Comparison of ENCODE assay signal across 8 cellular contexts in genomic region chr20:33415948-33416347, GRCh38. TPM values are rescaled to one million over a fixed set of nuclear protein-coding genes. Genes with fewer than 3 reads are reported as not detected.
A peak's percentile ranks its signal among the peaks of the same experiment; 100 is the strongest.
DNase-seq lines count a peak whose midpoint lies in the region; ATAC-seq and TF ChIP-seq lines count a peak whose summit lies in the region.

No MANE protein-coding gene starts in this region.

- peak; percentile 28 for DNase-seq in activated naive CD4-positive, alpha-beta T cell treated with anti-CD3 and anti-CD28 coated beads, Interleukin-2, amount 10 ng/mL, durations not matched to agents 7 days and 5 days
- no peak for DNase-seq in activated naive CD4-positive, alpha-beta T cell (lab: John Stamatoyannopoulos, UW)
- DNase-seq in RPMI7951 (ENCODE audit: low read depth) (peak; percentile 65), fibroblast of villous mesenchyme (ENCODE audit: low read depth) (peak; percentile 51), pons (ENCODE audit: low spot score) (peak; percentile 53)

- CTCF ChIA-PET in activated naive CD4-positive, alpha-beta T cell treated with anti-CD3 and anti-CD28 coated beads, Interleukin-2, amount 10 ng/mL, durations not matched to agents 7 days and 5 days (lab: Charles Lee) = no interaction called here

- H3K4me3 Mint-ChIP-seq in activated naive CD4-positive, alpha-beta T cell treated with anti-CD3 and anti-CD28 coated beads, Interleukin-2, amount 10 ng/mL, durations not matched to agents 7 days and 5 days = no peak overlapping the region

- no peaks in the 10 kb centered on the region for H3K4me1 Mint-ChIP-seq in activated naive CD4-positive, alpha-beta T cell treated with anti-CD3 and anti-CD28 coated beads, Interleukin-2, amount 10 ng/mL, durations not matched to agents 7 days and 5 days

- no peaks in the 10 kb centered on the region for H3K27me3 Mint-ChIP-seq in activated naive CD4-positive, alpha-beta T cell treated with anti-CD3 and anti-CD28 coated beads, Interleukin-2, amount 10 ng/mL, durations not matched to agents 7 days and 5 days

- no peaks in the 10 kb centered on the region for H3K9me3 Mint-ChIP-seq in activated naive CD4-positive, alpha-beta T cell treated with anti-CD3 and anti-CD28 coated beads, Interleukin-2, amount 10 ng/mL, durations not matched to agents 7 days and 5 days

- H3K27ac Mint-ChIP-seq in activated naive CD4-positive, alpha-beta T cell treated with anti-CD3 and anti-CD28 coated beads, Interleukin-2, amount 10 ng/mL, durations not matched to agents 7 days and 5 days = no peak overlapping the region

- ATAC-seq in HG03571 (IDR thresholded peaks at IDR 0.05; ENCODE audit: unreplicated experiment) = no peak
- no peak for ATAC-seq in HG02759 (IDR thresholded peaks at IDR 0.05; ENCODE audit: unreplicated experiment)
- no peak for ATAC-seq in HG03469 (IDR thresholded peaks at IDR 0.05; ENCODE audit: unreplicated experiment)

- H3K36me3 Mint-ChIP-seq in activated naive CD4-positive, alpha-beta T cell treated with anti-CD3 and anti-CD28 coated beads, Interleukin-2, amount 10 ng/mL, durations not matched to agents 7 days and 5 days = no peaks in the 10 kb centered on the region

- H3K4me3 ChIP-seq in fibroblast of villous mesenchyme (ENCODE audit: low read depth, low read length) = no peak overlapping the region

- peak; percentile 58 for TF ChIP-seq CTCF in fibroblast of villous mesenchyme (IDR thresholded peaks at IDR 0.05; ENCODE audit: insufficient read depth, low read depth, low read length)

RNA-seq across cellular contexts. Expression of gene CDK5RAP1, which starts 14.6 kb away (rescaled TPM):
- total RNA-seq in RPMI7951 (2014; rRNA removed; shearing (Covaris generic)) = 26.7 and 29.0 TPM in 2 replicates
- total RNA-seq in fibroblast of villous mesenchyme = 19.3 and 22.5 TPM in 2 replicates

RNA-seq across cellular contexts. Expression of gene SNTA1, which starts 27.6 kb away (rescaled TPM):
- total RNA-seq in RPMI7951 (2014; rRNA removed; shearing (Covaris generic)) = 45.1 and 48.4 TPM in 2 replicates
- 6.0 and 20.3 TPM in 2 replicates for total RNA-seq in fibroblast of villous mesenchyme

Comparison
In these comparisons a context has a peak if more than half of its experiments do, and no peak if none do; other contexts are left out.
1. DNase-seq: peak in activated naive CD4-positive, alpha-beta T cell treated with anti-CD3 and anti-CD28 coated beads, Interleukin-2, amount 10 ng/mL, durations not matched to agents 7 days and 5 days (single experiment), RPMI7951 (single experiment), fibroblast of villous mesenchyme (single experiment) and pons (single experiment); none in activated naive CD4-positive, alpha-beta T cell (0 of 4).